12 cellular contexts compared by ENCODE assay signal in the genomic region with DNA sequence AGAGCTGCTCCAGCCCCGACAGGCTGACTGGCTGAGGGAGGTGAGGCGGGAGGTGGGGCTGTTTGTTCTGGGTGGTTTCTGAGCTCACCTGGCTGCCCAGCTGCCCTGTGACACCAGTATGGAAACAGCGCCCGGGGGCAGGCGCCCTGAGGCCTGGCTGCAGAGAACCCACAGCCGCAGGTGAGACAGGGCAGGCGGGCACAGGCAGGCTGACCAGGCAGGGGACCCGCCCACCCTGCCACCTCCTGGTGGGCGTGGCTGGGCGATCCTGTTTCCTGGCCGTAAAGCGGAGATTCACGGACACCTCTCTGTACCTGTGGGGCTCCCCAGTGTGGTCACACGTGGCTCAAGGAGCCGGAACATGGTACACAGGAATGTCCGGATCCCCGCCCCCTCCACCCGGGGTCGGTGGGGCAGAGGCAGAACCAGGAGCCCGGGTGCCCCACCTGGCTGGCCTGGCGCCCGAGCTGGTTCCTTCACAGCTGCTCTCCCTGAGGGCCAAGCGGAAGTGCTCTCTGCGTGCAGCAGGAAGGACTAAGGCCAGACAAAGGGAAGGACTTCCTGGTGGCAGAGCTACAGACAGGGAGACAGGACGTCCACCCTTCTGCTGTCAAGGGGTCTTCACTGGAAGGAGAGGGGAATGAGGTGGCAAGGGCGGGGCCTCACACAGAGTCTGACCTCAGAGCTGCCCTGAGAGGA. TPM values are rescaled to one million over a fixed set of nuclear protein-coding genes. Genes with fewer than 3 reads are reported as not detected.
A peak's percentile ranks its signal among the peaks of the same experiment; 100 is the strongest.
DNase-seq lines count a peak whose midpoint lies in the region; ATAC-seq and TF ChIP-seq lines count a peak whose summit lies in the region.
"Had no signal": no experiment of that assay in that cellular context is flagged by ENCODE, and none has a peak within 500 bp of the region (broad histone marks: within the 10 kb centered on the region; RNA-seq: fewer than 3 reads in every experiment).

No MANE protein-coding gene starts in this region.

- 43 to 70% methylated on average over 2 to 8 of the region's 26 CpGs for WGBS in thyroid gland, 2 donors

- intact Hi-C loops in left colon (cut with DNase I, micrococcal nuclease): no loop called here
- intact Hi-C loops in thyroid gland (cut with DNase I): no loop called here

- peak; percentile 48 to 73 for DNase-seq in NCI-H2081 (lab: John Stamatoyannopoulos, UW)
- no peak for DNase-seq in NCI-H2081 treated with DMSO at 0.1 percent for 48 hours (lab: John Stamatoyannopoulos, UW)
- peak; percentile 85 to 91 for DNase-seq in left colon
- DNase-seq in thyroid gland: peak; percentile 93 to 95
- no peak for DNase-seq in stimulated activated CD4-positive, alpha-beta T cell treated with anti-CD3 and anti-CD28 coated beads, Interleukin-2, amount 100 ng/mL, for 48 hours
- DNase-seq in stimulated activated CD4-positive, alpha-beta T cell treated with anti-CD3 and anti-CD28 coated beads, Interleukin-4, amount 100 ng/mL, for 1 hour: no peak
- DNase-seq: 8988T; activated CD4-positive, alpha-beta T cell treated with anti-CD3 and anti-CD28 coated beads for 36 hours; foreskin fibroblast; GF-D8 had no signal

- no peak for TF ChIP-seq CTCF in thyroid gland (IDR thresholded peaks at IDR 0.05)

- no peaks in the 10 kb centered on the region for H3K36me3 ChIP-seq in thyroid gland

- ATAC-seq in left colon (peak; percentile 57), GM21390 (IDR thresholded peaks at IDR 0.05; ENCODE audit: unreplicated experiment) (no peak)
- ATAC-seq: activated CD4-positive, alpha-beta T cell treated with anti-CD3 and anti-CD28 coated beads for 36 hours had no signal

- no peaks in the 10 kb centered on the region for H3K9me3 ChIP-seq in thyroid gland

- no peaks in the 10 kb centered on the region for H3K27me3 ChIP-seq in thyroid gland

- peak in 1 of 2 donors; percentile 28 for TF ChIP-seq POLR2A in thyroid gland (IDR thresholded peaks at IDR 0.05)

- peak overlapping the region in 1 of 3 donors; percentile 3 for H3K4me3 ChIP-seq in thyroid gland (replicated peaks in 1 of 3)

- peaks cover 24 to 49% of the 10 kb centered on the region in 2 donors for H3K4me1 ChIP-seq in thyroid gland

- H3K27ac ChIP-seq in angular gyrus (ENCODE audit: low read depth, low read length) (peak overlapping the region; percentile 77), thyroid gland (peak overlapping the region; percentile 10 to 80 (median 71))

RNA-seq across cellular contexts. Expression of gene MICALL2, which starts 3.9 kb away (rescaled TPM):
- total RNA-seq in left colon (10 to 100 TPM; 68.6 to 83.2 TPM), thyroid gland (10 to 100 TPM; 10.0 to 16.6 (median 14.3) TPM)

RNA-seq across cellular contexts. Expression of gene INTS1, which starts 48.8 kb away (rescaled TPM):
- total RNA-seq in left colon (10 to 100 TPM; 67.7 to 67.8 TPM), thyroid gland (10 to 100 TPM; 34.5 to 72.3 (median 65.5) TPM)

Comparison
In these comparisons a context has a peak if more than half of its experiments do, and no peak if none do; other contexts are left out.
1. DNase-seq: peak in NCI-H2081 (2 of 2), left colon (2 of 2) and thyroid gland (2 of 2); none in NCI-H2081 treated with DMSO at 0.1 percent for 48 hours (single experiment), stimulated activated CD4-positive, alpha-beta T cell treated with anti-CD3 and anti-CD28 coated beads, Interleukin-2, amount 100 ng/mL, for 48 hours (0 of 2) and stimulated activated CD4-positive, alpha-beta T cell treated with anti-CD3 and anti-CD28 coated beads, Interleukin-4, amount 100 ng/mL, for 1 hour (single experiment).